1 cellular context compared by ENCODE assay signal in genomic region chr6:31559958-31560696, GRCh38.
TF ChIP-seq lines count a peak whose summit lies in the region.

No MANE protein-coding gene starts in this region.

TF ChIP-seq in K562, 482 proteins besides CTCF, POLR2A, EP300 and RAD21 (continued from another document and continues in another):
- TF ChIP-seq ZNF740 (CRISPR knock-in tag; IDR thresholded peaks at IDR 0.05) (no peak), ZNF740 (tag; IDR thresholded peaks at IDR 0.05) (no peak), ZNF143 (CRISPR knock-in tag; IDR thresholded peaks at IDR 0.05) (no peak), ESRRB (CRISPR knock-in tag; IDR thresholded peaks at IDR 0.05; ENCODE audit: borderline replicate concordance) (no peak), E2F3 (CRISPR knock-in tag; IDR thresholded peaks at IDR 0.05) (no peak), HDAC8 (tag; IDR thresholded peaks at IDR 0.05) (no peak), SMAD1 (IDR thresholded peaks at IDR 0.05; ENCODE audit: low read depth, low read length, partially characterized antibody) (peak; percentile 30), NKRF (IDR thresholded peaks at IDR 0.05; ENCODE audit: borderline replicate concordance) (no peak), ZNF644 (tag; IDR thresholded peaks at IDR 0.05; ENCODE audit: low read depth) (no peak), YY1 (IDR thresholded peaks at IDR 0.05; ENCODE audit: borderline replicate concordance in 1 of 3, control insufficient read depth in 1 of 3, extremely low read depth in 1 of 3, insufficient read depth in 3 of 3, insufficient read length in 1 of 3, insufficient replicate concordance in 2 of 3, low read depth in 1 of 3, low read length in 2 of 3) (peak in 1 of 3 experiments; percentile 54), NFATC3 (IDR thresholded peaks at IDR 0.05) (no peak), ARHGAP35 (IDR thresholded peaks at IDR 0.05; ENCODE audit: partially characterized antibody) (no peak), ZNF408 (CRISPR knock-in tag; IDR thresholded peaks at IDR 0.05; ENCODE audit: low read depth) (no peak), XRCC5 (IDR thresholded peaks at IDR 0.05; ENCODE audit: low read depth, low read length) (no peak), COPS2 (conservative IDR thresholded peaks at IDR 0.05) (no peak), STAT5B (CRISPR knock-in tag; IDR thresholded peaks at IDR 0.05) (no peak), MEF2D (tag; conservative IDR thresholded peaks at IDR 0.05; ENCODE audit: low read depth) (no peak), SLC30A9 (CRISPR knock-in tag; IDR thresholded peaks at IDR 0.05) (no peak), EHMT2 (IDR thresholded peaks at IDR 0.05) (no peak), E2F5 (CRISPR knock-in tag; IDR thresholded peaks at IDR 0.05) (no peak), MECOM (CRISPR knock-in tag; IDR thresholded peaks at IDR 0.05) (no peak), GATA2 (CRISPR knock-in tag; IDR thresholded peaks at IDR 0.05) (no peak), RFX7 (CRISPR knock-in tag; IDR thresholded peaks at IDR 0.05) (no peak), THAP12 (CRISPR knock-in tag; IDR thresholded peaks at IDR 0.05) (no peak), ZNF778 (CRISPR knock-in tag; IDR thresholded peaks at IDR 0.05) (no peak), FOSL1 (tag; conservative IDR thresholded peaks at IDR 0.05) (peak; percentile 83), FOXJ2 (tag; IDR thresholded peaks at IDR 0.05) (no peak), HMG20B (CRISPR knock-in tag; IDR thresholded peaks at IDR 0.05) (0 out of 2 replicates have a peak, but pooled peaks have one; percentile 40), LEF1 (IDR thresholded peaks at IDR 0.05) (peak; percentile 71), KAT8 (IDR thresholded peaks at IDR 0.05; ENCODE audit: low read depth) (no peak), IRF9 (tag; IDR thresholded peaks at IDR 0.05) (no peak), MYC (IDR thresholded peaks at IDR 0.05; ENCODE audit: low read depth, low read length) (peak; percentile 76), MYC (CRISPR knock-in tag; IDR thresholded peaks at IDR 0.05; ENCODE audit: borderline replicate concordance, low read depth) (no peak), CREB1 (IDR thresholded peaks at IDR 0.05) (no peak), CREB1 (CRISPR knock-in tag; IDR thresholded peaks at IDR 0.05) (no peak), HOXB6 (CRISPR knock-in tag; IDR thresholded peaks at IDR 0.05; ENCODE audit: borderline replicate concordance) (no peak), JUND (IDR thresholded peaks at IDR 0.05; ENCODE audit: borderline replicate concordance, low read depth, low read length) (peak; percentile 88), JUND (tag; IDR thresholded peaks at IDR 0.05; ENCODE audit: borderline replicate concordance, low read depth, low read length) (peak; percentile 61; the same call in 1 of the 3 replicates), USF1 (CRISPR knock-in tag; IDR thresholded peaks at IDR 0.05) (no peak), HDAC6 (IDR thresholded peaks at IDR 0.05; ENCODE audit: low read depth, low read length) (no peak), SUPT5H (IDR thresholded peaks at IDR 0.05) (no peak), TEAD2 (tag; IDR thresholded peaks at IDR 0.05) (no peak), MCM7 (IDR thresholded peaks at IDR 0.05) (no peak), ZNF316 (IDR thresholded peaks at IDR 0.05) (no peak), CEBPG (CRISPR knock-in tag; IDR thresholded peaks at IDR 0.05) (no peak), CEBPG (tag; conservative IDR thresholded peaks at IDR 0.05 in 1 of 2, IDR thresholded peaks at IDR 0.05 in 1 of 2) (no peak), GABPA (tag; conservative IDR thresholded peaks at IDR 0.05; ENCODE audit: low read depth) (peak; percentile 81), ZNF165 (CRISPR knock-in tag; IDR thresholded peaks at IDR 0.05; ENCODE audit: borderline replicate concordance) (no peak), MEF2A (IDR thresholded peaks at IDR 0.05; ENCODE audit: control insufficient read depth, low read depth, low read length) (no peak), HDGF (IDR thresholded peaks at IDR 0.05) (no peak), ZNF75A (CRISPR knock-in tag; IDR thresholded peaks at IDR 0.05) (no peak), HNRNPK (IDR thresholded peaks at IDR 0.05; ENCODE audit: low read depth, low read length, poor library complexity, severe bottlenecking) (no peak), THRA (IDR thresholded peaks at IDR 0.05) (no peak), MEIS2 (IDR thresholded peaks at IDR 0.05; ENCODE audit: partially characterized antibody) (no peak), CC2D1A (IDR thresholded peaks at IDR 0.05) (no peak), MNT (conservative IDR thresholded peaks at IDR 0.05) (peak; percentile 69 to 84), HNRNPUL1 (IDR thresholded peaks at IDR 0.05; ENCODE audit: low read length) (no peak), HDAC2 (IDR thresholded peaks at IDR 0.05) (0 out of 2 replicates have a peak, but pooled peaks have one; percentile 14), HDAC3 (IDR thresholded peaks at IDR 0.05; ENCODE audit: borderline replicate concordance, partially characterized antibody) (peak; percentile 62), ZNF395 (CRISPR knock-in tag; IDR thresholded peaks at IDR 0.05) (no peak), NFE2L1 (tag; IDR thresholded peaks at IDR 0.05; ENCODE audit: borderline replicate concordance, low read depth) (no peak), CHD4 (IDR thresholded peaks at IDR 0.05; ENCODE audit: insufficient read depth, insufficient replicate concordance, low read depth, low read length, poor library complexity, severe bottlenecking) (no peak), HSF4 (CRISPR knock-in tag; IDR thresholded peaks at IDR 0.05; ENCODE audit: borderline replicate concordance) (no peak), SRSF7 (optimal IDR thresholded peaks at IDR 0.05; ENCODE audit: low read depth, low read length) (no peak), ELK1 (CRISPR knock-in tag; IDR thresholded peaks at IDR 0.05) (no peak), SMARCB1 (IDR thresholded peaks at IDR 0.05; ENCODE audit: insufficient read length, low read depth) (no peak), PTTG1 (tag; IDR thresholded peaks at IDR 0.05; ENCODE audit: low read depth) (no peak), U2AF2 (optimal IDR thresholded peaks at IDR 0.05; ENCODE audit: low read depth, low read length) (no peak), POU5F1 (IDR thresholded peaks at IDR 0.05; ENCODE audit: borderline replicate concordance, low read depth, low read length, partially characterized antibody) (no peak), KDM1A (IDR thresholded peaks at IDR 0.05) (peak; percentile 80 to 82)
